1 cellular context compared by ENCODE assay signal in genomic region chr20:41693136-41693979, GRCh38.
TF ChIP-seq lines count a peak whose summit lies in the region.

No MANE protein-coding gene starts in this region.

TF ChIP-seq in HepG2, 621 proteins besides CTCF, POLR2A, EP300 and RAD21 (continued from another document and continues in another):
- TF ChIP-seq LRRFIP1 (CRISPR knock-in tag; conservative IDR thresholded peaks at IDR 0.05) (no peak), ZNF720 (CRISPR knock-in tag; IDR thresholded peaks at IDR 0.05) (peak; percentile 55; the same call in 1 of the 2 replicates), TBX2 (CRISPR knock-in tag; IDR thresholded peaks at IDR 0.05; ENCODE audit: borderline replicate concordance) (no peak; the same call in none of the 2 replicates), ZNF597 (CRISPR knock-in tag; IDR thresholded peaks at IDR 0.05) (no peak), ZBTB37 (CRISPR knock-in tag; IDR thresholded peaks at IDR 0.05) (no peak), ZSCAN30 (CRISPR knock-in tag; IDR thresholded peaks at IDR 0.05) (no peak), RERE (CRISPR knock-in tag; IDR thresholded peaks at IDR 0.05; ENCODE audit: low read depth) (no peak; the same call in 1 of the 2 replicates), RXRA (CRISPR knock-in tag; IDR thresholded peaks at IDR 0.05) (peak; percentile 81), ZBTB44 (CRISPR knock-in tag; IDR thresholded peaks at IDR 0.05) (peak; percentile 61; the same call in 1 of the 2 replicates), AGO2 (optimal IDR thresholded peaks at IDR 0.05; ENCODE audit: low read depth, low read length) (no peak), ZFP82 (CRISPR knock-in tag; IDR thresholded peaks at IDR 0.05; ENCODE audit: borderline replicate concordance) (peak; percentile 81; the same call in 1 of the 2 replicates), ZFP36L1 (CRISPR knock-in tag; IDR thresholded peaks at IDR 0.05) (no peak), PCBP1 (IDR thresholded peaks at IDR 0.05; ENCODE audit: borderline replicate concordance, low read depth, low read length) (no peak), PRDM10 (CRISPR knock-in tag; IDR thresholded peaks at IDR 0.05; ENCODE audit: low read depth) (peak; percentile 91), ZNF333 (CRISPR knock-in tag; IDR thresholded peaks at IDR 0.05; ENCODE audit: borderline replicate concordance) (no peak; the same call in 1 of the 2 replicates), ZNF567 (CRISPR knock-in tag; IDR thresholded peaks at IDR 0.05; ENCODE audit: borderline replicate concordance) (peak; percentile 99), IKZF1 (IDR thresholded peaks at IDR 0.05) (no peak), SP140L (CRISPR knock-in tag; IDR thresholded peaks at IDR 0.05; ENCODE audit: borderline replicate concordance) (0 out of 2 replicates have a peak, but pooled peaks have one; percentile 57), ZNF17 (CRISPR knock-in tag; IDR thresholded peaks at IDR 0.05) (no peak), ETV6 (CRISPR knock-in tag; conservative IDR thresholded peaks at IDR 0.05) (peak; percentile 92), FOXA3 (CRISPR knock-in tag; IDR thresholded peaks at IDR 0.05) (peak; percentile 70), ZBTB39 (CRISPR knock-in tag; IDR thresholded peaks at IDR 0.05) (no peak), ZBTB38 (CRISPR knock-in tag; IDR thresholded peaks at IDR 0.05) (no peak; the same call in 1 of the 2 replicates), FUBP1 (CRISPR knock-in tag; IDR thresholded peaks at IDR 0.05; ENCODE audit: borderline replicate concordance) (peak; percentile 92), MEF2D (CRISPR knock-in tag; IDR thresholded peaks at IDR 0.05) (peak; percentile 94), ZNF883 (CRISPR knock-in tag; IDR thresholded peaks at IDR 0.05; ENCODE audit: not compliant biosample characterization) (peak; percentile 72), KDM5A (IDR thresholded peaks at IDR 0.05; ENCODE audit: borderline replicate concordance, low read length) (peak; percentile 98), ZNF18 (CRISPR knock-in tag; IDR thresholded peaks at IDR 0.05; ENCODE audit: insufficient replicate concordance) (no peak), ZUFSP (CRISPR knock-in tag; IDR thresholded peaks at IDR 0.05; ENCODE audit: borderline replicate concordance) (no peak)
